8 cellular contexts compared by ENCODE assay signal in the genomic region with DNA sequence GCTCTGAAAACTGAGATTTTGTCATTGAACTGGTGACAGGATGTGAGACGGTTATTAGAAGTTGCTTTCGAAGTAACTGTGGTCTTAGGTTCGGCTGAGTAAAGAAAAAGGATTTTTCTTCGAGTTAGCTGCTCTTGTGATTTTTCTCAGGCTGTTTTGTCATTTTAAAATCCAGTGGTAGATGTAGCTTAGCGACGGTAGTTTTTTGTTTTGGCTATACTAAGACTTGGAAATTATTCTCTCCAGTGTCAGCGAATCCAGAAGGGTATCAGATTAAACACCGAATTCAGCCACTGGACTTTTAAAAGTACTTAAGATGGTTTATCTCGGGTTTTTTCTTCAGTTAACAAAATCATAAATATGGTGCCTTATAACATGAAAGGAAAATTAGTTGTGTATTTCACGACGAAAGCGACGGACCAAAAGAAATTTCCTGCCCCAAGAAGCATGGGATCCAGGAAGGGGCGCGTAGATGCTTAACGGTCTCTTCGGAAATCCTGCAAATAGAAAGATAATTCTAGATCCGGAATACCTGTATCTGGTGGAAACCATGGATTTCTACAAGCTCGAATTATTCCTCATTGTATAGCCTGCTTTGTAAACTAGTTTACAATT. TPM values are rescaled to one million over a fixed set of nuclear protein-coding genes. Genes with fewer than 3 reads are reported as not detected.
DNase-seq lines count a peak whose midpoint lies in the region; ATAC-seq and TF ChIP-seq lines count a peak whose summit lies in the region.

No MANE protein-coding gene starts in this region.

- H3K79me1 ChIP-seq in mesendoderm (ENCODE audit: low read length), result peaks cover 6% of the 10 kb centered on the region

- H3K9me3 ChIP-seq in heart right ventricle (no peaks in the 10 kb centered on the region), uterus (no peaks in the 10 kb centered on the region)

- H3K36me3 Mint-ChIP-seq in MCF 10A (ENCODE audit: insufficient read depth, unreplicated experiment), result peaks cover 25% of the 10 kb centered on the region

- CTCF ChIA-PET in MCF 10A (lab: Yijun Ruan, JAX), result interaction anchor here (0.7 kb wide), 1 partner anchor 38 kb away, joined by 5 read pairs; no protein-coding TSS in a partner anchor

- no peak overlapping the region for H2BK15ac ChIP-seq in mesendoderm (replicated peaks; ENCODE audit: low read depth)

- H2BK5ac ChIP-seq in mesendoderm (ENCODE audit: low read length), result no peak overlapping the region

- DNase-seq in heart right ventricle (no peak), Right ventricle myocardium inferior (ENCODE audit: missing footprints) (no peak), MCF 10A (ENCODE audit: unreplicated experiment) (no peak), mesendoderm (no peak), uterus (no peak), iPS-NIHi11 (ENCODE audit: low spot score) (no peak), OCI-M1 (lab: John Stamatoyannopoulos, UW) (no peak)

- H3K4me3 ChIP-seq in heart right ventricle, result peak overlapping the region in 9 of 10 donors; percentile 53 to 89 (median 62)
- H3K4me3 ChIP-seq in mesendoderm (ENCODE audit: low read length), result peak overlapping the region; percentile 69
- peak overlapping the region; percentile 54 to 93 for H3K4me3 ChIP-seq in uterus

- H3K18ac ChIP-seq in mesendoderm (ENCODE audit: low read length), result no peak overlapping the region

- H3K27ac Mint-ChIP-seq in MCF 10A (ENCODE audit: low read depth, unreplicated experiment), result peak overlapping the region; percentile 90

- no peak overlapping the region for H2BK120ac ChIP-seq in mesendoderm (ENCODE audit: low read depth, low read length)

- intact Hi-C loops in heart right ventricle (cut with DNase I) (loop anchor here in 6 of 10 donors (5.0 to 10.0 kb wide), 5 partner anchors 102 to 178 kb away; partner anchors contain the start of genes IWS1 (in 4 of the 6) and WDR33 (in 2 of the 6)), Right ventricle myocardium inferior (cut with DNase I) (loop anchor here (5.0 to 10.0 kb wide), 2 partner anchors 110 to 142 kb away; no protein-coding TSS in a partner anchor), MCF 10A (cut with micrococcal nuclease) (loop anchor here (5.0 kb wide), 1 partner anchor 110 kb away; the partner anchor contains the start of gene WDR33), uterus (cut with DNase I; ENCODE audit: low total_unique reads) (no loop called here)

- no peaks in the 10 kb centered on the region for H3K27me3 ChIP-seq in heart right ventricle
- H3K27me3 ChIP-seq in mesendoderm (ENCODE audit: insufficient read depth, low read length, poor library complexity), result no peaks in the 10 kb centered on the region
- H3K27me3 ChIP-seq in uterus, result no peaks in the 10 kb centered on the region

- H3K4me2 ChIP-seq in mesendoderm (ENCODE audit: low read length), result peak overlapping the region; percentile 51

- H4K8ac ChIP-seq in mesendoderm (ENCODE audit: low read depth, low read length), result no peak overlapping the region

- TF ChIP-seq CTCF in heart right ventricle (IDR thresholded peaks at IDR 0.05) (no peak), MCF 10A (IDR thresholded peaks at IDR 0.05; ENCODE audit: unreplicated experiment) (no peak), uterus (IDR thresholded peaks at IDR 0.05) (no peak)

- H3K27ac ChIP-seq in heart right ventricle, result peak overlapping the region; percentile 78 to 100 (median 95)
- H3K27ac ChIP-seq in mesendoderm (ENCODE audit: low read depth, low read length), result no peak overlapping the region
- H3K27ac ChIP-seq in uterus, result peak overlapping the region; percentile 89 to 96

- peak overlapping the region; percentile 95 for H3K9ac ChIP-seq in mesendoderm (ENCODE audit: low read length)

- H3K36me3 ChIP-seq in heart right ventricle (peaks cover 0 to 45% (median 11%) of the 10 kb centered on the region in 9 donors), mesendoderm (ENCODE audit: control insufficient read depth, insufficient read depth, low read length) (no peaks in the 10 kb centered on the region), uterus (no peaks in the 10 kb centered on the region)

- no peak for TF ChIP-seq POLR2A in uterus (IDR thresholded peaks at IDR 0.05)

- TSS peak; percentile 70 for BruUV-seq in MCF 10A (replicated peaks; lab: Mats Ljungman, UMichigan)

- no peak overlapping the region for H2AK5ac ChIP-seq in mesendoderm (ENCODE audit: low read length)

- no peak overlapping the region for H4K5ac ChIP-seq in mesendoderm (ENCODE audit: low read length)

- peak overlapping the region; percentile 84 for H3K4me3 Mint-ChIP-seq in MCF 10A (ENCODE audit: unreplicated experiment)

- H3K4me1 Mint-ChIP-seq in MCF 10A (ENCODE audit: insufficient read depth, unreplicated experiment), result peaks cover 19% of the 10 kb centered on the region

- H3K23ac ChIP-seq in mesendoderm (ENCODE audit: low read length), result no peak overlapping the region

- POLR2A ChIA-PET in MCF 10A (lab: Yijun Ruan, JAX), result interaction anchor here (0.6 to 2.0 kb wide), 19 partner anchors 8 to 316 kb away, joined by 3 to 11 read pairs (median 4); partner anchors contain the start of genes IWS1, POLR2D and WDR33

- H3K27me3 Mint-ChIP-seq in MCF 10A (ENCODE audit: insufficient read depth, unreplicated experiment), result no peaks in the 10 kb centered on the region

- ATAC-seq in heart right ventricle (no peak), Right ventricle myocardium inferior (no peak), HG02623 (IDR thresholded peaks at IDR 0.05; ENCODE audit: unreplicated experiment) (no peak)

- no peak overlapping the region for H3K4ac ChIP-seq in mesendoderm (ENCODE audit: low read depth, low read length)

- H3K4me1 ChIP-seq in heart right ventricle (peaks cover 2 to 52% (median 43%) of the 10 kb centered on the region in 9 donors), mesendoderm (ENCODE audit: control insufficient read depth, low read depth, low read length) (peaks cover 2% of the 10 kb centered on the region), uterus (peaks cover 6 to 7% of the 10 kb centered on the region in 2 donors)

- no peaks in the 10 kb centered on the region for H3K9me3 Mint-ChIP-seq in MCF 10A (ENCODE audit: unreplicated experiment)

- 41 to 42% methylated on average over 19 of the region's 19 CpGs for WGBS in heart right ventricle, 2 donors
- no CpG with 5 or more reads among the region's 19 CpGs for WGBS in mesendoderm (ENCODE audit: extremely low coverage, insufficient coverage, low lambda C conversion rate)

- H3K79me2 ChIP-seq in mesendoderm (ENCODE audit: control insufficient read depth, insufficient read depth, low read length), result peaks cover 2% of the 10 kb centered on the region

- H3K56ac ChIP-seq in mesendoderm (ENCODE audit: low read length), result peak overlapping the region; percentile 98

RNA-seq across cellular contexts. Expression of gene SFT2D3, which starts 1.2 kb away (rescaled TPM):
- total RNA-seq in heart right ventricle, result 1 to 10 TPM; 2.2 to 4.0 (median 3.4) TPM
- polyA plus RNA-seq in heart right ventricle, result 1 to 10 TPM; 2.8 to 5.6 TPM
- total RNA-seq in Right ventricle myocardium inferior, result 3.1 TPM
- total RNA-seq in MCF 10A (2022), result 3.6 and 4.1 TPM in 2 replicates
- 7.2 TPM for polyA plus RNA-seq in mesendoderm (2013, experiment 1 of 2)
- 7.2 TPM for polyA plus RNA-seq in mesendoderm (2013, experiment 2 of 2)
- total RNA-seq in uterus, result 10 to 100 TPM in 2 of 4 donors, 1 to 10 TPM in 2; 5.9 to 27.2 (median 11.1) TPM

RNA-seq across cellular contexts. Expression of gene LIMS2, which starts 27.2 kb away (rescaled TPM):
- 100 to 1,000 TPM; 150 to 285 (median 160) TPM for total RNA-seq in heart right ventricle
- polyA plus RNA-seq in heart right ventricle, result 100 to 1,000 TPM; 148 to 687 TPM
- total RNA-seq in Right ventricle myocardium inferior, result 260 TPM
- not detected in 2 replicates for total RNA-seq in MCF 10A (2022)
- 5.0 TPM for polyA plus RNA-seq in mesendoderm (2013, experiment 1 of 2)
- polyA plus RNA-seq in mesendoderm (2013, experiment 2 of 2), result 5.2 TPM
- 100 to 1,000 TPM in 1 of 4 donors, 10 to 100 TPM in 3; 15.8 to 298 (median 66.2) TPM for total RNA-seq in uterus

RNA-seq across cellular contexts. Expression of gene GPR17, which starts 56.5 kb away (rescaled TPM):
- total RNA-seq in heart right ventricle (under 1 TPM in 6 of 10 donors, not detected in 4; 0.22 to 0.59 (median 0.46) TPM), Right ventricle myocardium inferior (0.16 TPM), MCF 10A (2022) (not detected in 2 replicates), uterus (under 1 TPM in 1 of 4 donors, not detected in 3; 0.41 TPM)
- polyA plus RNA-seq in heart right ventricle, result 10 to 100 TPM in 1 of 2 donors, under 1 TPM in 1; 0.28 to 16.5 TPM
- polyA plus RNA-seq in mesendoderm (2013, experiment 1 of 2), result 0.03 TPM
- polyA plus RNA-seq in mesendoderm (2013, experiment 2 of 2), result 0.04 TPM

Comparison
In these comparisons a context has a peak if more than half of its experiments do, and no peak if none do; other contexts are left out.
1. RNA of gene LIMS2, which starts 27.2 kb away (total RNA-seq): 260 TPM in Right ventricle myocardium inferior (single experiment), 150 to 285 TPM in heart right ventricle and 15.8 to 298 TPM in uterus; not detected in MCF 10A; every median in the first group is over 10 times any median in the second.
2. Peak in every context shown above with its lines, with median percentiles within 50 percentile points of each other: H3K4me3 ChIP-seq.